30 cellular contexts compared by ENCODE assay signal in genomic region chr6:142193621-142194020, GRCh38. TPM values are rescaled to one million over a fixed set of nuclear protein-coding genes. Genes with fewer than 3 reads are reported as not detected.
"Had no signal": no experiment of that assay in that cellular context is flagged by ENCODE, and none has a peak within 500 bp of the region (broad histone marks: within the 10 kb centered on the region; RNA-seq: fewer than 3 reads in every experiment).

No MANE protein-coding gene starts in this region.

- H3K4me3 ChIP-seq: stomach, suprapubic skin, testis, thoracic aorta, thyroid gland, tibial artery, tibial nerve, transverse colon, upper lobe of left lung, upper lobe of right lung, uterus, vagina had no signal

- H3K36me3 ChIP-seq: thoracic aorta, thyroid gland, uterus had no signal

- ATAC-seq: stimulated activated effector memory CD8-positive, alpha-beta T cell treated with anti-CD3 and anti-CD28 coated beads, Interleukin-12 subunit alpha, Interleukin-12 subunit beta, amount 100 ng/mL, for 72 hours; stimulated activated memory B cell treated with anti-CD40 and anti-IgM and Interleukin-4, amounts not matched to agents 10 μg/mL and 1 μg/mL and 100 μg/mL, for 72 hours; stimulated activated naive B cell treated with anti-CD40 and anti-IgM and Interleukin-4, amounts not matched to agents 10 μg/mL and 1 μg/mL and 100 μg/mL, for 72 hours; stimulated activated naive CD8-positive, alpha-beta T cell treated with anti-CD3 and anti-CD28 coated beads, Interleukin-15, amount 100 ng/mL, for 72 hours; stimulated activated naive CD8-positive, alpha-beta T cell treated with anti-CD3 and anti-CD28 coated beads, Interleukin-15, Interleukin-2, amounts not matched to agents 100 U/mL and 50 U/mL, for 24 hours; upper lobe of right lung had no signal

- H3K27me3 ChIP-seq: stomach, suprapubic skin, testis, thyroid gland, tibial artery, tibial nerve, transverse colon, upper lobe of left lung, upper lobe of right lung, uterus, vagina had no signal

- H3K9me3 ChIP-seq: stomach, suprapubic skin, testis, thoracic aorta, thyroid gland, tibial artery, tibial nerve, transverse colon, upper lobe of left lung, upper lobe of right lung, uterus, vagina had no signal

- H3K27ac ChIP-seq: stomach, suprapubic skin, testis, thoracic aorta, thyroid gland, tibial artery, tibial nerve, transverse colon, upper lobe of left lung, upper lobe of right lung, uterus, vagina had no signal

- H3K4me3 Mint-ChIP-seq: stimulated activated effector memory CD8-positive, alpha-beta T cell treated with anti-CD3 and anti-CD28 coated beads, Interleukin-12 subunit alpha, Interleukin-12 subunit beta, amount 100 ng/mL, for 72 hours; stimulated activated memory B cell treated with anti-CD40 and anti-IgM and Interleukin-4, amounts not matched to agents 10 μg/mL and 1 μg/mL and 100 μg/mL, for 72 hours; stimulated activated naive B cell treated with anti-CD40 and anti-IgM and Interleukin-4, amounts not matched to agents 10 μg/mL and 1 μg/mL and 100 μg/mL, for 72 hours; stimulated activated naive CD8-positive, alpha-beta T cell treated with anti-CD3 and anti-CD28 coated beads, Interleukin-15, amount 100 ng/mL, for 72 hours; stimulated activated naive CD8-positive, alpha-beta T cell treated with anti-CD3 and anti-CD28 coated beads, Interleukin-15, Interleukin-2, amounts not matched to agents 100 ng/mL and 50 ng/mL, for 24 hours; type B pancreatic cell had no signal

- H3K4me1 ChIP-seq: suprapubic skin, testis, thyroid gland, tibial artery, transverse colon, upper lobe of left lung, upper lobe of right lung, uterus had no signal

- H3K27ac Mint-ChIP-seq: stimulated activated effector memory CD8-positive, alpha-beta T cell treated with anti-CD3 and anti-CD28 coated beads, Interleukin-12 subunit alpha, Interleukin-12 subunit beta, amount 100 ng/mL, for 72 hours; stimulated activated memory B cell treated with anti-CD40 and anti-IgM and Interleukin-4, amounts not matched to agents 10 μg/mL and 1 μg/mL and 100 μg/mL, for 72 hours; stimulated activated naive B cell treated with anti-CD40 and anti-IgM and Interleukin-4, amounts not matched to agents 10 μg/mL and 1 μg/mL and 100 μg/mL, for 72 hours; stimulated activated naive CD8-positive, alpha-beta T cell treated with anti-CD3 and anti-CD28 coated beads, Interleukin-15, amount 100 ng/mL, for 72 hours; stimulated activated naive CD8-positive, alpha-beta T cell treated with anti-CD3 and anti-CD28 coated beads, Interleukin-15, Interleukin-2, amounts not matched to agents 100 ng/mL and 50 ng/mL, for 24 hours; type B pancreatic cell had no signal

- H3K9me3 Mint-ChIP-seq: stimulated activated effector memory CD8-positive, alpha-beta T cell treated with anti-CD3 and anti-CD28 coated beads, Interleukin-12 subunit alpha, Interleukin-12 subunit beta, amount 100 ng/mL, for 72 hours; stimulated activated memory B cell treated with anti-CD40 and anti-IgM and Interleukin-4, amounts not matched to agents 10 μg/mL and 1 μg/mL and 100 μg/mL, for 72 hours; stimulated activated naive B cell treated with anti-CD40 and anti-IgM and Interleukin-4, amounts not matched to agents 10 μg/mL and 1 μg/mL and 100 μg/mL, for 72 hours; stimulated activated naive CD8-positive, alpha-beta T cell treated with anti-CD3 and anti-CD28 coated beads, Interleukin-15, amount 100 ng/mL, for 72 hours; stimulated activated naive CD8-positive, alpha-beta T cell treated with anti-CD3 and anti-CD28 coated beads, Interleukin-15, Interleukin-2, amounts not matched to agents 100 ng/mL and 50 ng/mL, for 24 hours; type B pancreatic cell had no signal

- H3K27me3 Mint-ChIP-seq: stimulated activated memory B cell treated with anti-CD40 and anti-IgM and Interleukin-4, amounts not matched to agents 10 μg/mL and 1 μg/mL and 100 μg/mL, for 72 hours; stimulated activated naive B cell treated with anti-CD40 and anti-IgM and Interleukin-4, amounts not matched to agents 10 μg/mL and 1 μg/mL and 100 μg/mL, for 72 hours; stimulated activated naive CD8-positive, alpha-beta T cell treated with anti-CD3 and anti-CD28 coated beads, Interleukin-15, amount 100 ng/mL, for 72 hours; stimulated activated naive CD8-positive, alpha-beta T cell treated with anti-CD3 and anti-CD28 coated beads, Interleukin-15, Interleukin-2, amounts not matched to agents 100 ng/mL and 50 ng/mL, for 24 hours; type B pancreatic cell had no signal

- DNase-seq: stimulated activated CD4-positive, alpha-beta T cell treated with anti-CD3 and anti-CD28 coated beads, Interleukin-2, amount 100 ng/mL, for 48 hours; stimulated activated CD4-positive, alpha-beta T cell treated with anti-CD3 and anti-CD28 coated beads, Interleukin-4, amount 100 ng/mL, for 1 hour; stimulated activated CD4-positive, alpha-beta T cell treated with anti-CD3 and anti-CD28 coated beads, Interleukin-4, amount 100 ng/mL, for 24 hours; stimulated activated CD4-positive, alpha-beta T cell treated with anti-CD3 and anti-CD28 coated beads, Interleukin-4, amount 100 ng/mL, for 4 hours; stimulated activated CD8-positive, alpha-beta memory T cell treated with anti-CD3 and anti-CD28 coated beads, Interleukin-4, amount 100 ng/mL, for 48 hours; stimulated activated naive B cell treated with anti-CD40 and anti-IgM and Interleukin-4, amounts not matched to agents 10 μg/mL and 1 μg/mL and 100 μg/mL, for 72 hours; stimulated activated naive CD4-positive, alpha-beta T cell; stimulated activated naive CD4-positive, alpha-beta T cell treated with Interleukin-2 at 50 U/mL for 16 hours; stimulated activated naive CD8-positive, alpha-beta T cell treated with anti-CD3 and anti-CD28 coated beads, Interleukin-15, amount 100 ng/mL, for 72 hours; stimulated activated naive CD8-positive, alpha-beta T cell treated with anti-CD3 and anti-CD28 coated beads, Interleukin-15, Interleukin-2, amounts not matched to agents 100 U/mL and 50 U/mL, for 24 hours; stomach; substantia nigra; testis; thyroid gland; tibial artery; transverse colon; trophoblast cell; upper lobe of left lung; upper lobe of right lung; uterus had no signal

RNA-seq across cellular contexts. Expression of gene NMBR, which starts 46.7 kb away (rescaled TPM):
- total RNA-seq: subcutaneous adipose tissue, transverse colon, upper lobe of left lung, upper lobe of right lung, ureter, vagina had no signal
- polyA plus RNA-seq: stomach had no signal
